In the genomic region with DNA sequence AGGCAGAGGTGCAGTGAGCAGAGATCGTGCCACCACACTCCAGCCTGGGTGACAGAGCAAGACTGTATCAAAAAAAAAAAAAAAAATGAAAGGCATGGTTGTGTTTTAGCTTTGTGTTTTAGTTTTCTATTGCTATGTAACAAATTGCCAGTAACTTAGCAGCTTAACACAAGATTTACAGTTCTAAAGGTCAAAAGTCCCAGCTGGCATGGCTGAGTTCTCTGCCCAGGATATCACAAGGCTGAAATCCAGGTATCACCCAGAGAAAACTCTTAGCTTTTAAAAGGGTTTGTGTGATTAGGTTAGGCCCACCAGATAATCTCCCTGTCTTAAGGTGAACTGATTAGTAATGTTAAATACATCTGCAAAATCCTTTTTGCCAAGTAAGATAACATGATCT, we compare ENCODE assay signal across 14 cellular contexts.
DNase-seq lines count a peak whose midpoint lies in the region; ATAC-seq and TF ChIP-seq lines count a peak whose summit lies in the region.
"Had no signal": no experiment of that assay in that cellular context is flagged by ENCODE, and none has a peak within 500 bp of the region (broad histone marks: within the 10 kb centered on the region; RNA-seq: fewer than 3 reads in every experiment).

No MANE protein-coding gene starts in this region.

- peak; percentile 64 to 87 (median 80) for ATAC-seq in right lobe of liver

- H3K27ac ChIP-seq in WERI-Rb-1 (no peak overlapping the region), right lobe of liver (no peak overlapping the region), tibial nerve (no peak overlapping the region), substantia nigra (ENCODE audit: low read depth, low read length, poor library complexity, severe bottlenecking) (no peak overlapping the region)
- H3K27ac ChIP-seq: GM23248 had no signal

- H3K4me3 Mint-ChIP-seq in HFFc6: no peak overlapping the region
- H3K4me3 Mint-ChIP-seq: CD4-positive, alpha-beta memory T cell had no signal

- H3K36me3 ChIP-seq in WERI-Rb-1 (no peaks in the 10 kb centered on the region), right lobe of liver (no peaks in the 10 kb centered on the region), tibial nerve (no peaks in the 10 kb centered on the region)

- H3K36me3 Mint-ChIP-seq in HFFc6 (ENCODE audit: low read depth): no peaks in the 10 kb centered on the region
- H3K36me3 Mint-ChIP-seq: CD4-positive, alpha-beta memory T cell had no signal

- H3K4me3 ChIP-seq in WERI-Rb-1 (ENCODE audit: low read depth, low read length) (no peak overlapping the region), right lobe of liver (no peak overlapping the region), tibial nerve (no peak overlapping the region)
- H3K4me3 ChIP-seq: GM23248 had no signal

- H3K4me1 ChIP-seq in right lobe of liver: peaks cover 0 to 4% (median 0%) of the 10 kb centered on the region in 4 donors
- no peaks in the 10 kb centered on the region for H3K4me1 ChIP-seq in tibial nerve
- H3K4me1 ChIP-seq: Caco-2 had no signal

- DNase-seq in NCI-H82 treated with DMSO at 0.1 percent for 48 hours (lab: John Stamatoyannopoulos, UW; ENCODE audit: unreplicated experiment): peak; percentile 94
- peak; percentile 52 for DNase-seq in WERI-Rb-1
- DNase-seq in right lobe of liver: no peak
- no peak for DNase-seq in tibial nerve (ENCODE audit: low spot score in 2 of 2)
- DNase-seq in HFFc6: no peak
- DNase-seq in substantia nigra (lab: John Stamatoyannopoulos, UW): no peak
- DNase-seq: C1 segment of cervical spinal cord; Caco-2; CD4-positive, alpha-beta memory T cell; DMS153; DND-41; GM23248; H7; HCEC 1CT had no signal

- intact Hi-C loops in right lobe of liver (cut with DNase I): no loop called here

- H3K4me1 Mint-ChIP-seq in HFFc6 (ENCODE audit: low read depth): no peaks in the 10 kb centered on the region
- H3K4me1 Mint-ChIP-seq: CD4-positive, alpha-beta memory T cell had no signal

- TF ChIP-seq POLR2A in right lobe of liver (IDR thresholded peaks at IDR 0.05): no peak
- TF ChIP-seq POLR2A in tibial nerve (IDR thresholded peaks at IDR 0.05): no peak

- no peak for TF ChIP-seq EP300 in tibial nerve (IDR thresholded peaks at IDR 0.05)

- TF ChIP-seq CTCF in WERI-Rb-1 (IDR thresholded peaks at IDR 0.05; ENCODE audit: low read depth, low read length) (no peak), right lobe of liver (IDR thresholded peaks at IDR 0.05) (no peak), tibial nerve (IDR thresholded peaks at IDR 0.05) (no peak), HFFc6 (IDR thresholded peaks at IDR 0.05) (no peak)

- no peaks in the 10 kb centered on the region for H3K9me3 Mint-ChIP-seq in HFFc6

- no peaks in the 10 kb centered on the region for H3K9me3 ChIP-seq in WERI-Rb-1 (ENCODE audit: severe bottlenecking)
- H3K9me3 ChIP-seq in right lobe of liver: no peaks in the 10 kb centered on the region
- H3K9me3 ChIP-seq in tibial nerve: no peaks in the 10 kb centered on the region
- H3K9me3 ChIP-seq: Caco-2 had no signal

- H3K27ac Mint-ChIP-seq in HFFc6: no peak overlapping the region
- H3K27ac Mint-ChIP-seq: CD4-positive, alpha-beta memory T cell had no signal

- WGBS in right lobe of liver (ENCODE audit: insufficient coverage, low coverage, low lambda C conversion rate, missing lambda C conversion rate): 56% methylated on average over 1 of the region's 1 CpG
- 75 to 76% methylated on average over 1 of the region's 1 CpG for WGBS in tibial nerve, 2 donors

- H3K27me3 ChIP-seq in WERI-Rb-1 (ENCODE audit: insufficient read depth, low read depth, severe bottlenecking): no peaks in the 10 kb centered on the region
- H3K27me3 ChIP-seq in right lobe of liver: no peaks in the 10 kb centered on the region
- no peaks in the 10 kb centered on the region for H3K27me3 ChIP-seq in tibial nerve

- peaks cover 7% of the 10 kb centered on the region for H3K27me3 Mint-ChIP-seq in HFFc6 (ENCODE audit: insufficient read depth)

Comparison
In these comparisons a context has a peak if more than half of its experiments do, and no peak if none do; other contexts are left out.
1. DNase-seq: peak in NCI-H82 treated with DMSO at 0.1 percent for 48 hours (single experiment) and WERI-Rb-1 (single experiment); none in right lobe of liver (0 of 3), tibial nerve (0 of 2), HFFc6 (single experiment) and substantia nigra (0 of 49).